In genomic region chr9:113365652-113366051, GRCh38 we compare ENCODE assay signal across 1 cellular context.
TF ChIP-seq lines count a peak whose summit lies in the region.
"Not testable (repeated sequence)": the region's sequence is repeated elsewhere in the genome, so short reads cannot be mapped to it uniquely, and the experiment has no call there.

No MANE protein-coding gene starts in this region.

TF ChIP-seq in K562, 482 proteins besides CTCF, POLR2A, EP300 and RAD21:
- peak; percentile 85 for TF ChIP-seq CEBPB (tag; IDR thresholded peaks at IDR 0.05)
- TF ChIP-seq ATF1 (CRISPR knock-in tag; IDR thresholded peaks at IDR 0.05); PBX2 (CRISPR knock-in tag; IDR thresholded peaks at IDR 0.05; ENCODE audit: low read depth): not testable (repeated sequence)
- TF ChIP-seq ATF1 (tag; IDR thresholded peaks at IDR 0.05): 0 out of 2 replicates have a peak, but pooled peaks have one; percentile 9
- 0 out of 2 replicates have a peak, but pooled peaks have one; percentile 5 for TF ChIP-seq ZNF384 (IDR thresholded peaks at IDR 0.05; ENCODE audit: low read depth, low read length)
- TF ChIP-seq CEBPG (CRISPR knock-in tag; IDR thresholded peaks at IDR 0.05): peak; percentile 16; the same call in 1 of the 2 replicates
- TF ChIP-seq CEBPG (tag; conservative IDR thresholded peaks at IDR 0.05 in 1 of 2, IDR thresholded peaks at IDR 0.05 in 1 of 2): peak; percentile 42 to 75; a peak in 3 of 4 replicates
- peak; percentile 32; the same call in 1 of the 2 replicates for TF ChIP-seq PBX2 (tag; conservative IDR thresholded peaks at IDR 0.05; ENCODE audit: low read depth)
